In genomic region chr7:107725138-107725740, GRCh38 we compare ENCODE assay signal across 8 cellular contexts. TPM values are rescaled to one million over a fixed set of nuclear protein-coding genes. Genes with fewer than 3 reads are reported as not detected.
DNase-seq lines count a peak whose midpoint lies in the region; ATAC-seq, FAIRE-seq and TF ChIP-seq lines count a peak whose summit lies in the region.

No MANE protein-coding gene starts in this region.

- no peaks in the 10 kb centered on the region for H3K9me3 Mint-ChIP-seq in astrocyte (ENCODE audit: unreplicated experiment)

- H3K4me2 ChIP-seq in astrocyte (ENCODE audit: low read length) = no peak overlapping the region

- no peaks in the 10 kb centered on the region for H4K20me1 ChIP-seq in astrocyte (ENCODE audit: insufficient read depth, low read length)

- no peak overlapping the region for H3K4me3 ChIP-seq in astrocyte (ENCODE audit: insufficient read depth, low read depth, low read length)

- no peaks in the 10 kb centered on the region for H3K4me1 ChIP-seq in astrocyte (ENCODE audit: insufficient read depth, low read length)

- H3K36me3 Mint-ChIP-seq in astrocyte (ENCODE audit: low read depth, unreplicated experiment) = no peaks in the 10 kb centered on the region

- no peak for ATAC-seq in HG02870 (IDR thresholded peaks at IDR 0.05; ENCODE audit: unreplicated experiment)

- H3K4me3 Mint-ChIP-seq in astrocyte (ENCODE audit: unreplicated experiment) = no peak overlapping the region

- no peak for FAIRE-seq in HTR-8/SVneo (lab: Jason Lieb, UNC)
- FAIRE-seq in astrocyte (lab: Jason Lieb, UNC) = peak; percentile 50

- H3K27ac Mint-ChIP-seq in astrocyte (ENCODE audit: unreplicated experiment) = no peak overlapping the region

- no peaks in the 10 kb centered on the region for H3K36me3 ChIP-seq in astrocyte (ENCODE audit: insufficient read depth, low read length)

- no peaks in the 10 kb centered on the region for H3K9me3 ChIP-seq in astrocyte (ENCODE audit: insufficient read depth, low read depth, low read length)

- H3K4me1 Mint-ChIP-seq in astrocyte (ENCODE audit: low read depth, unreplicated experiment) = peaks cover 5% of the 10 kb centered on the region

- H3K27me3 Mint-ChIP-seq in astrocyte (ENCODE audit: low read depth, unreplicated experiment) = peaks cover 6% of the 10 kb centered on the region

- H3K79me2 ChIP-seq in astrocyte (ENCODE audit: insufficient read depth, low read length) = no peaks in the 10 kb centered on the region

- TF ChIP-seq CTCF in astrocyte (IDR thresholded peaks at IDR 0.05; ENCODE audit: insufficient read depth, low read depth, low read length) = peak; percentile 67

- DNase-seq in DMS153 treated with DMSO at 0.1 percent for 48 hours (lab: John Stamatoyannopoulos, UW; ENCODE audit: unreplicated experiment) (peak; percentile 40), HTR-8/SVneo (ENCODE audit: insufficient read length, low spot score) (peak; percentile 30), RKO (ENCODE audit: low spot score) (peak; percentile 66), astrocyte (ENCODE audit: low read depth) (peak; percentile 41), inferior parietal cortex (ENCODE audit: extremely low spot score) (peak; percentile 80), NCI-H128 (lab: John Stamatoyannopoulos, UW; ENCODE audit: unreplicated experiment) (no peak)
- peak; percentile 9 to 10 for DNase-seq in stimulated activated CD4-positive, alpha-beta T cell treated with anti-CD3 and anti-CD28 coated beads, Interleukin-1b, Interleukin-23, amount 100 ng/mL, for 1 hour (ENCODE audit: low read depth in 2 of 2)

- no peak overlapping the region for H3K27ac ChIP-seq in astrocyte (ENCODE audit: low read depth, low read length)

- H2AFZ ChIP-seq in astrocyte (ENCODE audit: low read depth, low read length) = no peak overlapping the region

- H3K27me3 ChIP-seq in astrocyte (ENCODE audit: insufficient read depth, low read length) = peaks cover 11% of the 10 kb centered on the region

- no peak overlapping the region for H3K9ac ChIP-seq in astrocyte (ENCODE audit: low read length)

RNA-seq across cellular contexts. Expression of gene CBLL1, which starts 18.7 kb away (rescaled TPM):
- total RNA-seq in astrocyte = 27.3 and 28.3 TPM in 2 replicates
